In the genomic region with DNA sequence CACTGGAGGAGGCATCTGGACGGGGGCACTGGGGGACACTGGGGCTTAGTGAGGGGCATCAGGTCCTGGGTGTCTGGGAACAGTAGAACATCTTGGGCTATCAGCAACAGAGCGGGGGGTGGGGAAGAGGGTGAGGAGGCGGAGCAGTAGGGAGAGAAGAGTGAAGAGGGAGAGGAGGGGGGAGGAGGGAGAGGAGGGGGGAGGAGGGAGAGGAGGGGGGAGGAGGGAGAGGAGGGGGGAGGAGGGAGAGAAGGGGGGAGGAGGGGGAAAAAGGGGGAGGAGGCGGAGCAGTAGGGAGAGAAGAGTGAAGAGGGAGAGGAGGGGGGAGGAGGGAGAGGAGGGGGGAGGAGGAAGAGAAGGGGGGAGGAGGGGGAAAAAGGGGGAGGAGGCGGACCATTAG, we compare ENCODE assay signal across 8 cellular contexts. TPM values are rescaled to one million over a fixed set of nuclear protein-coding genes. Genes with fewer than 3 reads are reported as not detected.
DNase-seq lines count a peak whose midpoint lies in the region; FAIRE-seq and TF ChIP-seq lines count a peak whose summit lies in the region.
"Not testable (repeated sequence)": the region's sequence is repeated elsewhere in the genome, so short reads cannot be mapped to it uniquely, and the experiment has no call there.

No MANE protein-coding gene starts in this region.

- not testable (repeated sequence) for H3K27me3 ChIP-seq in astrocyte (ENCODE audit: insufficient read depth, low read length); fibroblast of lung (ENCODE audit: control insufficient read depth, insufficient read depth, low read length); layer of hippocampus (ENCODE audit: control insufficient read depth, insufficient read depth, low read length)

- not testable (repeated sequence) for H3K27ac ChIP-seq in astrocyte (ENCODE audit: low read depth, low read length); fibroblast of lung (ENCODE audit: insufficient read depth, low read length)
- peak overlapping the region; percentile 81 for H3K27ac ChIP-seq in layer of hippocampus (ENCODE audit: low read depth, low read length)

- not testable (repeated sequence) for TF ChIP-seq CTCF in AG09319 (IDR thresholded peaks at IDR 0.05; ENCODE audit: low read depth, low read length); astrocyte (IDR thresholded peaks at IDR 0.05; ENCODE audit: insufficient read depth, low read depth, low read length); fibroblast of lung (conservative IDR thresholded peaks at IDR 0.05 in 1 of 2, IDR thresholded peaks at IDR 0.05 in 1 of 2; ENCODE audit: low read depth in 1 of 2, low read length in 2 of 2)

- H4K20me1 ChIP-seq in astrocyte (ENCODE audit: insufficient read depth, low read length), result peaks cover 35% of the 10 kb centered on the region
- not testable (repeated sequence) for H4K20me1 ChIP-seq in fibroblast of lung (ENCODE audit: control insufficient read depth, extremely low read depth, insufficient read depth, low read length)

- not testable (repeated sequence) for H3K9ac ChIP-seq in astrocyte (ENCODE audit: low read length); fibroblast of lung (ENCODE audit: insufficient read depth, low read length)

- not testable (repeated sequence) for H2AFZ ChIP-seq in astrocyte (ENCODE audit: low read depth, low read length); fibroblast of lung (ENCODE audit: low read length)

- not testable (repeated sequence) for H3K4me3 ChIP-seq in Jurkat, Clone E6-1 (ENCODE audit: low read length); astrocyte (ENCODE audit: insufficient read depth, low read depth, low read length); fibroblast of lung (replicated peaks in 1 of 4; ENCODE audit: control extremely low read depth in 1 of 4, insufficient read depth in 1 of 4, low read depth in 3 of 4, low read length in 4 of 4)

- H3K79me2 ChIP-seq in astrocyte (ENCODE audit: insufficient read depth, low read length), result peaks cover 10% of the 10 kb centered on the region
- not testable (repeated sequence) for H3K79me2 ChIP-seq in fibroblast of lung (ENCODE audit: control insufficient read depth, insufficient read depth, low read length)

- DNase-seq in AG09319 (ENCODE audit: extremely low read depth, low read depth), result peak; percentile 31
- DNase-seq in Jurkat, Clone E6-1 (ENCODE audit: low read depth, low spot score), result peak; percentile 44
- DNase-seq in NCI-H345 (lab: John Stamatoyannopoulos, UW), result peak; percentile 59
- DNase-seq in RPMI8226, result peak; percentile 45
- peak; percentile 38 for DNase-seq in astrocyte (ENCODE audit: low read depth)
- DNase-seq in fibroblast of lung (ENCODE audit: low read depth in 2 of 2), result peak; percentile 43 to 91
- DNase-seq in renal cortical epithelial cell (ENCODE audit: low read depth), result peak; percentile 33

- not testable (repeated sequence) for H3K4me3 Mint-ChIP-seq in astrocyte (ENCODE audit: unreplicated experiment)

- FAIRE-seq in astrocyte (lab: Jason Lieb, UNC), result not testable (repeated sequence)

- not testable (repeated sequence) for H3K9me3 Mint-ChIP-seq in astrocyte (ENCODE audit: unreplicated experiment)

- H3K4me1 Mint-ChIP-seq in astrocyte (ENCODE audit: low read depth, unreplicated experiment), result not testable (repeated sequence)

- H3K4me1 ChIP-seq in astrocyte (ENCODE audit: insufficient read depth, low read length); fibroblast of lung (ENCODE audit: control insufficient read depth, extremely low read depth, insufficient read depth, low read length): not testable (repeated sequence)

- not testable (repeated sequence) for H3K27me3 Mint-ChIP-seq in astrocyte (ENCODE audit: low read depth, unreplicated experiment)

- not testable (repeated sequence) for H3K4me2 ChIP-seq in astrocyte (ENCODE audit: low read length); fibroblast of lung (ENCODE audit: extremely low read depth, insufficient read depth, low read length)

- not testable (repeated sequence) for H3K36me3 ChIP-seq in astrocyte (ENCODE audit: insufficient read depth, low read length)
- H3K36me3 ChIP-seq in fibroblast of lung (ENCODE audit: control insufficient read depth, insufficient read depth, low read length), result peaks cover 21% of the 10 kb centered on the region

- not testable (repeated sequence) for H3K9me3 ChIP-seq in astrocyte (ENCODE audit: insufficient read depth, low read depth, low read length); fibroblast of lung (ENCODE audit: control insufficient read depth, insufficient read depth, low read depth, low read length)

- not testable (repeated sequence) for H3K27ac Mint-ChIP-seq in astrocyte (ENCODE audit: unreplicated experiment)

- not testable (repeated sequence) for H3K36me3 Mint-ChIP-seq in astrocyte (ENCODE audit: low read depth, unreplicated experiment)

RNA-seq across cellular contexts. Expression of a gene that starts 13.2 kb away (rescaled TPM):
- polyA plus RNA-seq in Jurkat, Clone E6-1 (2012; ENCODE audit: insufficient read depth, insufficient read length), result 22.2 TPM
- total RNA-seq in astrocyte (41.5 and 43.4 TPM in 2 replicates), fibroblast of lung (48.0 and 60.1 TPM in 2 replicates), renal cortical epithelial cell (6.8 and 10.1 TPM in 2 replicates)
- 11.0 and 11.7 TPM in 2 replicates for polyA plus RNA-seq in fibroblast of lung
- 15.6 and 22.9 TPM in 2 replicates for polyA plus RNA-seq in fibroblast of lung (2012)
- 5.8 and 26.0 TPM in 2 replicates for polyA minus RNA-seq in fibroblast of lung (ENCODE audit: low replicate concordance)

RNA-seq across cellular contexts. Expression of a gene that starts 58.2 kb away (rescaled TPM):
- polyA plus RNA-seq in Jurkat, Clone E6-1 (2012; ENCODE audit: insufficient read depth, insufficient read length), result 129 TPM
- total RNA-seq in astrocyte (81.4 and 81.9 TPM in 2 replicates), fibroblast of lung (22.9 and 35.5 TPM in 2 replicates), renal cortical epithelial cell (31.8 and 77.9 TPM in 2 replicates)
- 7.1 and 16.2 TPM in 2 replicates for polyA plus RNA-seq in fibroblast of lung
- 32.9 and 58.5 TPM in 2 replicates for polyA plus RNA-seq in fibroblast of lung (2012)
- 43.6 and 98.3 TPM in 2 replicates for polyA minus RNA-seq in fibroblast of lung (ENCODE audit: low replicate concordance)
